ENCODE assay signal across 8 cellular contexts in the genomic region with DNA sequence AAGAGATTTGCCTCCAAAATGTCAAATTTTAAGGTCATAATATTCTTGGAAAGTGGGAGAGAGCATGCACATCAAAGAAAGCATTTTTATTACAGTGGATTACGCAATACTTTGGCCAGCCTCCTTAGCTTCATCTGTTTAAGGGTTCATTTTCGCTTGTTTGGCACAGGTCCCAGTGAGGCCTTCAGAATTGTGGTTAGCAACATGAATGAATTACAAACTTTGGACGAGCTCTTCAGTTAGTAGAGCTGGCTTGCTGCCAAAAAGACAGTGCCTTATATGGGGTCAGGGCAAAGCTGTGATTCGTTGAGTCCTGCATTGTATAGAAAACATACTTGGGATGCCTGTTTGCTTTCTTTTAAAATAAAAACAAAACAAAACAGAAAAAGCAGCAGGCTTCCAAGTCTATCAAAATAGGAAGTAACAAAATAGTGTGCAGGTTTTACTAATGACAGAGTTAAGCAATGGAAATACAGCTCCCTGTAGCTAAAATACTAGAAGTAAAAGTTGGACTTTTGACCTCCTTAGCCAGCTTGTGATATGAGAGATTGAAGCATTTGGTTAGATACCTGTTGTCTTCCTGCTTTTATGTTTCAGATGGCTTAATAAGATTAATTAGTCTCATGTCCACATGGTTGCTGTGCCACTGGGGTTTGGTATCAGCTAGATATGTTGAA.
DNase-seq lines count a peak whose midpoint lies in the region; ATAC-seq, FAIRE-seq and TF ChIP-seq lines count a peak whose summit lies in the region.

No MANE protein-coding gene starts in this region.

- no peak for TF ChIP-seq EP300 in GM12878 (IDR thresholded peaks at IDR 0.05; ENCODE audit: borderline replicate concordance in 1 of 2, control insufficient read depth in 1 of 2, low read depth in 2 of 2, low read length in 2 of 2)

- CTCF ChIA-PET in Panc1 (lab: Charles Lee) (no interaction called here), GM12878 (lab: Yijun Ruan, JAX) (interaction anchor here (0.6 to 3.0 kb wide), 17 partner anchors 8 to 449 kb away, joined by 3 to 17 read pairs (median 4); no protein-coding TSS in a partner anchor)

- peak; percentile 31 for DNase-seq in activated T-cell treated with anti-CD3 and anti-CD28 coated beads for 1 hour (ENCODE audit: low read depth)
- no peak for DNase-seq in activated T-cell treated with anti-CD3 and anti-CD28 coated beads, Interleukin-2, amount 50 U/mL, for 48 hours
- peak; percentile 98 to 99 for DNase-seq in HAP-1 (ENCODE audit: low spot score in 2 of 2)
- peak; percentile 28 for DNase-seq in Panc1 (ENCODE audit: low read depth, low spot score)
- peak; percentile 59 for DNase-seq in GM12878 (ENCODE audit: low read depth, low spot score)
- peak; percentile 69 for DNase-seq in iPS-NIHi11 (ENCODE audit: low spot score)
- DNase-seq in smooth muscle cell (lab: John Stamatoyannopoulos, UW; ENCODE audit: unreplicated experiment): peak; percentile 37

- FAIRE-seq in GM12878 (lab: Jason Lieb, UNC): no peak

- 50% methylated on average over 4 of the region's 4 CpGs for WGBS in GM12878 (ENCODE audit: insufficient coverage, insufficient replicate concordance, low lambda C conversion rate, missing lambda C conversion rate)
- WGBS in smooth muscle cell (ENCODE audit: low lambda C conversion rate): 2% methylated on average over 4 of the region's 4 CpGs

- no peak for TF ChIP-seq RAD21 in GM12878 (IDR thresholded peaks at IDR 0.05; ENCODE audit: insufficient read depth, low read depth, low read length)

- H3K36me3 ChIP-seq in HAP-1 (replicated peaks): 0 out of 2 replicates have a peak, but pooled peaks cover 3% of the 10 kb centered on the region
- H3K36me3 ChIP-seq in Loucy (ENCODE audit: insufficient read depth, low read length): peaks cover 33% of the 10 kb centered on the region; the same call in 1 of the 2 replicates
- H3K36me3 ChIP-seq in Panc1 (ENCODE audit: control insufficient read depth, insufficient read depth, low read length): no peaks in the 10 kb centered on the region; the same call in 1 of the 2 replicates
- peaks cover 1 to 11% of the 10 kb centered on the region in 2 experiments; a peak in 3 of 4 replicates for H3K36me3 ChIP-seq in GM12878 (ENCODE audit: control insufficient read depth in 2 of 2, insufficient read depth in 2 of 2, low read length in 1 of 2)
- no peaks in the 10 kb centered on the region for H3K36me3 ChIP-seq in smooth muscle cell (ENCODE audit: low read depth)

- SMC1A ChIA-PET in GM12878 (lab: Charles Lee; ENCODE audit: uncharacterized antibody, unreplicated experiment): interaction anchor here (0.6 to 2.9 kb wide), 23 partner anchors 9 to 281 kb away, joined by 3 to 32 read pairs (median 4); no protein-coding TSS in a partner anchor

- in situ Hi-C loops in HAP-1 (cut with MboI; ENCODE audit: low sequenced_read_pairs) (no loop called here), Panc1 (cut with HindIII; ENCODE audit: low pct_unique_long_range_greater_than_20kb, low sequenced_read_pairs) (no loop called here), GM12878 (cut with MboI) (loop anchor here (5.0 to 25.0 kb wide), 3 partner anchors 228 to 863 kb away; no protein-coding TSS in a partner anchor)

- intact Hi-C loops in Panc1 (cut with micrococcal nuclease; ENCODE audit: unreplicated experiment): no loop called here
- intact Hi-C loops in GM12878 (cut with micrococcal nuclease; ENCODE audit: unreplicated experiment): no loop called here

- H3K79me2 ChIP-seq in Loucy (ENCODE audit: insufficient read depth, low read length) (peaks cover 6% of the 10 kb centered on the region), GM12878 (ENCODE audit: control insufficient read depth, insufficient read depth, low read length) (no peaks in the 10 kb centered on the region), smooth muscle cell (ENCODE audit: low read depth) (peaks cover 23% of the 10 kb centered on the region)

- RAD21 ChIA-PET in GM12878 (lab: Charles Lee; ENCODE audit: unreplicated experiment): interaction anchor here (0.8 to 2.2 kb wide), 8 partner anchors 9 to 446 kb away, joined by 3 to 16 read pairs (median 5); no protein-coding TSS in a partner anchor

- H3K9me2 ChIP-seq in Loucy (replicated peaks; ENCODE audit: low read depth, low read length): no peaks in the 10 kb centered on the region

- TF ChIP-seq CTCF in Loucy (conservative IDR thresholded peaks at IDR 0.05; ENCODE audit: low read length) (no peak), Panc1 (IDR thresholded peaks at IDR 0.05) (no peak), GM12878 (IDR thresholded peaks at IDR 0.05 in 2 of 3, conservative IDR thresholded peaks at IDR 0.05 in 1 of 3; ENCODE audit: control insufficient read depth in 2 of 3, extremely low read depth in 1 of 3, insufficient read depth in 1 of 3, low read depth in 3 of 3, low read length in 3 of 3) (no peak), smooth muscle cell (IDR thresholded peaks at IDR 0.05; ENCODE audit: borderline replicate concordance, insufficient read depth, poor library complexity, severe bottlenecking) (no peak)

- POLR2A ChIA-PET in Panc1 (lab: Charles Lee): no interaction called here
- POLR2A ChIA-PET in GM12878 (lab: Charles Lee): interaction anchor here (0.7 to 3.6 kb wide), 4 partner anchors 12 to 945 kb away, joined by 4 to 16 read pairs (median 6); no protein-coding TSS in a partner anchor

- no peaks in the 10 kb centered on the region for H3K9me3 ChIP-seq in HAP-1
- no peaks in the 10 kb centered on the region for H3K9me3 ChIP-seq in Loucy (ENCODE audit: insufficient read depth, low read depth, low read length)
- no peaks in the 10 kb centered on the region for H3K9me3 ChIP-seq in Panc1 (ENCODE audit: control insufficient read depth, insufficient read depth, low read depth, low read length)
- no peaks in the 10 kb centered on the region for H3K9me3 ChIP-seq in GM12878 (replicated peaks; ENCODE audit: control insufficient read depth, insufficient read depth, low read length)
- no peaks in the 10 kb centered on the region for H3K9me3 ChIP-seq in smooth muscle cell (replicated peaks; ENCODE audit: low read depth)

- H2AFZ ChIP-seq in Loucy (ENCODE audit: low read length): no peak overlapping the region
- H2AFZ ChIP-seq in GM12878 (ENCODE audit: control insufficient read depth, low read depth, low read length): no peak overlapping the region
- no peak overlapping the region for H2AFZ ChIP-seq in smooth muscle cell (ENCODE audit: low read depth)

- ATAC-seq in Panc1 (peak; percentile 79), GM12878 (peak; percentile 93)

- peak overlapping the region; percentile 64 for H3K27ac ChIP-seq in Panc1 (ENCODE audit: low read length)
- 0 out of 2 replicates have a peak overlapping the region, but pooled peaks have one; percentile 22 for H3K27ac ChIP-seq in GM12878 (ENCODE audit: control insufficient read depth, insufficient read depth)
- peak overlapping the region; percentile 70 for H3K27ac ChIP-seq in smooth muscle cell (ENCODE audit: low read depth)

- BruUV-seq in Panc1 (replicated peaks; lab: Mats Ljungman, UMichigan) (no TSS peak), GM12878 (replicated peaks; lab: Mats Ljungman, UMichigan) (no TSS peak)

- H3K4me3 ChIP-seq in HAP-1 (no peak overlapping the region), Loucy (ENCODE audit: low read length, poor library complexity, severe bottlenecking) (no peak overlapping the region), Panc1 (ENCODE audit: low read depth in 2 of 2, low read length in 2 of 2) (no peak overlapping the region), GM12878 (no peak overlapping the region), smooth muscle cell (peak overlapping the region; percentile 19)

- H3K27me3 ChIP-seq in HAP-1 (ENCODE audit: low read depth): no peaks in the 10 kb centered on the region
- H3K27me3 ChIP-seq in Loucy (ENCODE audit: insufficient read depth, low read length, poor library complexity, severe bottlenecking): no peaks in the 10 kb centered on the region
- no peaks in the 10 kb centered on the region for H3K27me3 ChIP-seq in Panc1 (ENCODE audit: control insufficient read depth, insufficient read depth, low read length)
- no peaks in the 10 kb centered on the region for H3K27me3 ChIP-seq in GM12878 (replicated peaks in 1 of 2; ENCODE audit: control insufficient read depth in 2 of 2, insufficient read depth in 2 of 2, low read length in 1 of 2)
- H3K27me3 ChIP-seq in smooth muscle cell (ENCODE audit: low read depth): no peaks in the 10 kb centered on the region

- H4K20me1 ChIP-seq in Loucy (ENCODE audit: insufficient read depth, low read length, poor library complexity, severe bottlenecking) (peaks cover 65% of the 10 kb centered on the region), GM12878 (ENCODE audit: control insufficient read depth, insufficient read depth) (no peaks in the 10 kb centered on the region), smooth muscle cell (ENCODE audit: low read depth) (peaks cover 64% of the 10 kb centered on the region)

- no peak for TF ChIP-seq POLR2A in GM12878 (IDR thresholded peaks at IDR 0.05; ENCODE audit: low read depth, low read length)

- H3F3A ChIP-seq in Loucy (ENCODE audit: low read depth) (peaks cover 11% of the 10 kb centered on the region), smooth muscle cell (ENCODE audit: low read depth) (peaks cover 35% of the 10 kb centered on the region)

- H3K9ac ChIP-seq in Loucy (ENCODE audit: low read depth, low read length, poor library complexity, severe bottlenecking): no peak overlapping the region
- no peak overlapping the region for H3K9ac ChIP-seq in GM12878 (ENCODE audit: control insufficient read depth, insufficient read depth, low read length)
- H3K9ac ChIP-seq in smooth muscle cell (ENCODE audit: low read depth): peak overlapping the region; percentile 38

- H3K4me1 ChIP-seq in HAP-1: peaks cover 50% of the 10 kb centered on the region
- H3K4me1 ChIP-seq in Loucy (ENCODE audit: insufficient read depth, low read length, poor library complexity, severe bottlenecking): peaks cover 24% of the 10 kb centered on the region
- H3K4me1 ChIP-seq in Panc1 (ENCODE audit: control insufficient read depth, insufficient read depth, low read length): peaks cover 72% of the 10 kb centered on the region
- peaks cover 11% of the 10 kb centered on the region for H3K4me1 ChIP-seq in GM12878 (ENCODE audit: control insufficient read depth, insufficient read depth, low read length)
- peaks cover 39% of the 10 kb centered on the region for H3K4me1 ChIP-seq in smooth muscle cell (ENCODE audit: low read depth)

- H3K4me2 ChIP-seq in Loucy (ENCODE audit: low read depth, low read length, poor library complexity, severe bottlenecking) (peak overlapping the region; percentile 42), GM12878 (ENCODE audit: control insufficient read depth, insufficient read depth) (no peak overlapping the region), smooth muscle cell (peak overlapping the region; percentile 64)

TF ChIP-seq in GM12878, 131 proteins besides CTCF, POLR2A, EP300 and RAD21 (continues in another document):
- TF ChIP-seq CEBPB (IDR thresholded peaks at IDR 0.05; ENCODE audit: borderline replicate concordance in 1 of 2, low read depth in 2 of 2, low read length in 2 of 2): peak; percentile 93 to 99; a peak in 3 of 4 replicates
- no peak for TF ChIP-seq EGR1 (IDR thresholded peaks at IDR 0.05; ENCODE audit: borderline replicate concordance in 1 of 2, low read depth in 2 of 2, low read length in 2 of 2)
- TF ChIP-seq MEF2B (IDR thresholded peaks at IDR 0.05; ENCODE audit: partially characterized antibody, poor library complexity, severe bottlenecking): no peak
- TF ChIP-seq PAX5 (IDR thresholded peaks at IDR 0.05; ENCODE audit: borderline replicate concordance, low read depth, low read length): no peak

Comparison
In these comparisons a context has a peak if more than half of its experiments do, and no peak if none do; other contexts are left out.
1. DNase-seq: peak in activated T-cell treated with anti-CD3 and anti-CD28 coated beads for 1 hour (single experiment), HAP-1 (2 of 2), Panc1 (single experiment), GM12878 (single experiment), iPS-NIHi11 (single experiment) and smooth muscle cell (single experiment); none in activated T-cell treated with anti-CD3 and anti-CD28 coated beads, Interleukin-2, amount 50 U/mL, for 48 hours (0 of 2).
2. Peak in every context shown above with its lines, with median percentiles within 50 percentile points of each other: H3K27ac ChIP-seq.